24 cellular contexts compared by ENCODE assay signal in genomic region chr5:144247131-144247530, GRCh38.
DNase-seq lines count a peak whose midpoint lies in the region; ATAC-seq and TF ChIP-seq lines count a peak whose summit lies in the region.
"Had no signal": no experiment of that assay in that cellular context is flagged by ENCODE, and none has a peak within 500 bp of the region (broad histone marks: within the 10 kb centered on the region; RNA-seq: fewer than 3 reads in every experiment).

No MANE protein-coding gene starts in this region.

- DNase-seq in SK-N-SH (peak; percentile 1), NCI-H345 treated with DMSO at 0.1 percent for 48 hours (lab: John Stamatoyannopoulos, UW; ENCODE audit: unreplicated experiment) (peak; percentile 16), glutamatergic neuron (peak; percentile 19), NCI-H1105 (lab: John Stamatoyannopoulos, UW) (no peak)
- DNase-seq in stimulated activated CD4-positive, alpha-beta T cell treated with anti-CD3 and anti-CD28 coated beads, Interleukin-12 subunit alpha, Interleukin-12 subunit beta, amount 100 ng/mL, for 4 hours: no peak
- DNase-seq: activated CD4-positive, CD25-positive, alpha-beta regulatory T cell; activated CD8-positive, alpha-beta T cell treated with anti-CD3 and anti-CD28 coated beads, Interleukin-2, amount 10 ng/mL, durations not matched to agents 7 days and 5 days; activated T-cell treated with anti-CD3 and anti-CD28 coated beads, Interleukin-2, amount 50 U/mL, for 4 hours; brain microvascular endothelial cell; foreskin fibroblast; GOT3; left ventricle myocardium inferior; NCI-H1048; NCI-H226; stimulated activated naive B cell treated with anti-CD40 and anti-IgM and Interleukin-4, amounts not matched to agents 10 μg/mL and 1 μg/mL and 100 μg/mL, for 72 hours; tibial artery had no signal

- no peak overlapping the region for H2AFZ ChIP-seq in SK-N-SH (ENCODE audit: low read depth)

- H3K9me2 ChIP-seq in SK-N-SH: no peaks in the 10 kb centered on the region

- H3K79me2 ChIP-seq in SK-N-SH (ENCODE audit: insufficient read depth): no peaks in the 10 kb centered on the region

- peaks cover 1% of the 10 kb centered on the region for H3K9me3 Mint-ChIP-seq in glutamatergic neuron (ENCODE audit: unreplicated experiment)
- H3K9me3 Mint-ChIP-seq: activated naive CD4-positive, alpha-beta T cell treated with anti-CD3 and anti-CD28 coated beads, Interleukin-2, amount 50 U/mL, for 72 hours; activated T-cell treated with anti-CD3 and anti-CD28 coated beads, Interleukin-2, amount 50 U/mL, for 4 hours; stimulated activated naive B cell treated with anti-CD40 and anti-IgM and Interleukin-4, amounts not matched to agents 10 μg/mL and 1 μg/mL and 100 μg/mL, for 72 hours; T-helper 1 cell treated with Interleukin-12 subunit alpha and Interleukin-12 subunit beta and Interleukin-4 antibody, amounts not matched to agents 30 μg/mL and 1 μg/mL, for 36 hours had no signal

- ATAC-seq in SK-N-SH treated with all-trans-retinoic acid at 6 μM for 48 hours (no peak), HG03565 (IDR thresholded peaks at IDR 0.05; ENCODE audit: unreplicated experiment) (no peak), HG02642 (IDR thresholded peaks at IDR 0.05; ENCODE audit: poor library complexity, unreplicated experiment) (no peak)
- ATAC-seq: activated CD8-positive, alpha-beta T cell treated with anti-CD3 and anti-CD28 coated beads, Interleukin-2, amount 10 ng/mL, durations not matched to agents 7 days and 5 days; activated naive CD4-positive, alpha-beta T cell treated with anti-CD3 and anti-CD28 coated beads, Interleukin-2, amount 50 U/mL, for 72 hours; activated T-cell treated with anti-CD3 and anti-CD28 coated beads, Interleukin-2, amount 50 U/mL, for 4 hours; stimulated activated naive B cell treated with anti-CD40 and anti-IgM and Interleukin-4, amounts not matched to agents 10 μg/mL and 1 μg/mL and 100 μg/mL, for 72 hours had no signal

- H4K20me1 ChIP-seq in SK-N-SH (ENCODE audit: insufficient read depth): no peaks in the 10 kb centered on the region

- POLR2A ChIA-PET in SK-N-SH (lab: Yijun Ruan, JAX): no interaction called here

- no peak overlapping the region for H3K9ac ChIP-seq in SK-N-SH

- H3K9me3 ChIP-seq in SK-N-SH: no peaks in the 10 kb centered on the region
- H3K9me3 ChIP-seq: left ventricle myocardium inferior, right atrium auricular region, tibial artery had no signal

- H3F3A ChIP-seq in SK-N-SH (replicated peaks; ENCODE audit: insufficient read depth): no peaks in the 10 kb centered on the region

- H3K4me1 ChIP-seq in SK-N-SH (ENCODE audit: control insufficient read depth in 1 of 2, insufficient read depth in 2 of 2, low read depth in 1 of 2, low read length in 1 of 2): no peaks in the 10 kb centered on the region; a peak in 1 of 4 replicates
- H3K4me1 ChIP-seq: left ventricle myocardium inferior, right atrium auricular region had no signal

- H3K27me3 ChIP-seq in SK-N-SH (ENCODE audit: insufficient read depth): no peaks in the 10 kb centered on the region
- H3K27me3 ChIP-seq: brain microvascular endothelial cell, right atrium auricular region, tibial artery had no signal

- H3K27ac Mint-ChIP-seq in glutamatergic neuron (ENCODE audit: unreplicated experiment): no peak overlapping the region
- H3K27ac Mint-ChIP-seq: activated CD8-positive, alpha-beta T cell treated with anti-CD3 and anti-CD28 coated beads, Interleukin-2, amount 10 ng/mL, durations not matched to agents 7 days and 5 days; activated naive CD4-positive, alpha-beta T cell treated with anti-CD3 and anti-CD28 coated beads, Interleukin-2, amount 50 U/mL, for 72 hours; stimulated activated naive B cell treated with anti-CD40 and anti-IgM and Interleukin-4, amounts not matched to agents 10 μg/mL and 1 μg/mL and 100 μg/mL, for 72 hours; T-helper 1 cell treated with Interleukin-12 subunit alpha and Interleukin-12 subunit beta and Interleukin-4 antibody, amounts not matched to agents 30 μg/mL and 1 μg/mL, for 36 hours had no signal

- no peak overlapping the region for H3K4me3 Mint-ChIP-seq in glutamatergic neuron (ENCODE audit: unreplicated experiment)
- H3K4me3 Mint-ChIP-seq: activated CD8-positive, alpha-beta T cell treated with anti-CD3 and anti-CD28 coated beads, Interleukin-2, amount 10 ng/mL, durations not matched to agents 7 days and 5 days; activated T-cell treated with anti-CD3 and anti-CD28 coated beads, Interleukin-2, amount 50 U/mL, for 4 hours; stimulated activated naive B cell treated with anti-CD40 and anti-IgM and Interleukin-4, amounts not matched to agents 10 μg/mL and 1 μg/mL and 100 μg/mL, for 72 hours; T-helper 1 cell treated with Interleukin-12 subunit alpha and Interleukin-12 subunit beta and Interleukin-4 antibody, amounts not matched to agents 30 μg/mL and 1 μg/mL, for 36 hours had no signal

- TF ChIP-seq EP300 in SK-N-SH (IDR thresholded peaks at IDR 0.05; ENCODE audit: borderline replicate concordance in 1 of 2, low read depth in 1 of 2, low read length in 1 of 2): no peak

- no peaks in the 10 kb centered on the region for H3K27me3 Mint-ChIP-seq in glutamatergic neuron (ENCODE audit: unreplicated experiment)

- peaks cover 10% of the 10 kb centered on the region for H3K4me1 Mint-ChIP-seq in glutamatergic neuron (ENCODE audit: low read depth, unreplicated experiment)
- H3K4me1 Mint-ChIP-seq: stimulated activated naive B cell treated with anti-CD40 and anti-IgM and Interleukin-4, amounts not matched to agents 10 μg/mL and 1 μg/mL and 100 μg/mL, for 72 hours had no signal

- TF ChIP-seq RAD21 in SK-N-SH (IDR thresholded peaks at IDR 0.05; ENCODE audit: low read length): no peak

- H3K4me2 ChIP-seq in SK-N-SH: no peak overlapping the region

- H3K4me3 ChIP-seq in SK-N-SH (ENCODE audit: low read depth in 2 of 2, low read length in 1 of 2): no peak overlapping the region
- H3K4me3 ChIP-seq: coronary artery, left ventricle myocardium inferior, right atrium auricular region, tibial artery had no signal

- no peak overlapping the region for H3K27ac ChIP-seq in SK-N-SH (ENCODE audit: low read depth in 2 of 2, low read length in 1 of 2)
- H3K27ac ChIP-seq: brain microvascular endothelial cell, C4-2B, coronary artery, left ventricle myocardium inferior, right atrium auricular region, tibial artery had no signal

- CTCF ChIA-PET in SK-N-SH (lab: Yijun Ruan, JAX): interaction anchor here (0.7 to 1.3 kb wide), 3 partner anchors 9 to 40 kb away, joined by 3 to 4 read pairs (median 4); no protein-coding TSS in a partner anchor

- TF ChIP-seq CTCF in SK-N-SH (IDR thresholded peaks at IDR 0.05): no peak
- no peak for TF ChIP-seq CTCF in glutamatergic neuron (IDR thresholded peaks at IDR 0.05; ENCODE audit: partially characterized antibody, unreplicated experiment)

- H3K36me3 Mint-ChIP-seq in glutamatergic neuron (ENCODE audit: unreplicated experiment): no peaks in the 10 kb centered on the region
- H3K36me3 Mint-ChIP-seq: activated naive CD4-positive, alpha-beta T cell treated with anti-CD3 and anti-CD28 coated beads, Interleukin-2, amount 50 U/mL, for 72 hours; stimulated activated naive B cell treated with anti-CD40 and anti-IgM and Interleukin-4, amounts not matched to agents 10 μg/mL and 1 μg/mL and 100 μg/mL, for 72 hours had no signal

- H3K36me3 ChIP-seq in SK-N-SH (replicated peaks in 1 of 2; ENCODE audit: control insufficient read depth in 1 of 2, insufficient read depth in 2 of 2, low read length in 1 of 2): no peaks in the 10 kb centered on the region
- H3K36me3 ChIP-seq: brain microvascular endothelial cell, left ventricle myocardium inferior, right atrium auricular region, tibial artery had no signal

TF ChIP-seq in SK-N-SH treated with all-trans-retinoic acid at 6 μM for 48 hours, 23 proteins besides CTCF, POLR2A, EP300 and RAD21 (continues in another document):
- TF ChIP-seq RARB (CRISPR knock-in tag; IDR thresholded peaks at IDR 0.05): no peak
- TF ChIP-seq ZFP3 (CRISPR knock-in tag; IDR thresholded peaks at IDR 0.05): no peak
- no peak for TF ChIP-seq PATZ1 (CRISPR knock-in tag; IDR thresholded peaks at IDR 0.05; ENCODE audit: borderline replicate concordance)
- TF ChIP-seq TOX (CRISPR knock-in tag; IDR thresholded peaks at IDR 0.05; ENCODE audit: borderline replicate concordance): no peak
- no peak for TF ChIP-seq PPARA (CRISPR knock-in tag; IDR thresholded peaks at IDR 0.05; ENCODE audit: borderline replicate concordance)

Comparison
In these comparisons a context has a peak if more than half of its experiments do, and no peak if none do; other contexts are left out.
1. DNase-seq: peak in SK-N-SH (single experiment), NCI-H345 treated with DMSO at 0.1 percent for 48 hours (single experiment) and glutamatergic neuron (single experiment); none in stimulated activated CD4-positive, alpha-beta T cell treated with anti-CD3 and anti-CD28 coated beads, Interleukin-12 subunit alpha, Interleukin-12 subunit beta, amount 100 ng/mL, for 4 hours (single experiment) and NCI-H1105 (single experiment).